Comparison of ENCODE assay signal across 1 cellular context in the genomic region with DNA sequence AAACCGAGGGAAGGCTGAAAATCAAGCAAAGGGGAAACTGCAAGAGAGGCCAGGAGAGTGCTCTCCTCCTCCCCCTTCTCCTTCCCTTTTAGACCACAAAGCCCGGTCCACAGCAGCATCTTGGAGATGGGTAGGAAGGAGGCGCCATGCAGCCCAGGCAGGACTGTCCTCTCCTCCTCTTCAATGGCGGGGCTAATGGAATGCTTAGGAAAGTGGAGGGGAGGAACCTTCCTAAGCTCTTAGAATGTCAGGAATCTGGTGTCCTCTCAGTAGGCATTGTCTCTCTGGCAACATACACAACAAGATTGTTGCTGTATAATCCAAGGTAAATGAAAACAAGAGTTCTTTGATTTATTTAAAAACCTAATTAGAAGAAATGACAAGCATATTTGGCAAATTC.
TF ChIP-seq lines count a peak whose summit lies in the region.

No MANE protein-coding gene starts in this region.

TF ChIP-seq in IMR-90, 13 proteins besides CTCF, POLR2A, EP300 and RAD21 (continued from another document):
- TF ChIP-seq CHD1 (IDR thresholded peaks at IDR 0.05; ENCODE audit: low read depth, low read length) (no peak), RCOR1 (IDR thresholded peaks at IDR 0.05; ENCODE audit: insufficient replicate concordance, low read length) (no peak), SMC3 (IDR thresholded peaks at IDR 0.05; ENCODE audit: low read depth, low read length) (no peak)
- TF ChIP-seq, protein P1, sequence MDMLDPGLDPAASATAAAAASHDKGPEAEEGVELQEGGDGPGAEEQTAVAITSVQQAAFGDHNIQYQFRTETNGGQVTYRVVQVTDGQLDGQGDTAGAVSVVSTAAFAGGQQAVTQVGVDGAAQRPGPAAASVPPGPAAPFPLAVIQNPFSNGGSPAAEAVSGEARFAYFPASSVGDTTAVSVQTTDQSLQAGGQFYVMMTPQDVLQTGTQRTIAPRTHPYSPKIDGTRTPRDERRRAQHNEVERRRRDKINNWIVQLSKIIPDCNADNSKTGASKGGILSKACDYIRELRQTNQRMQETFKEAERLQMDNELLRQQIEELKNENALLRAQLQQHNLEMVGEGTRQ (IDR thresholded peaks at IDR 0.05; ENCODE audit: low read depth, low read length): no peak
TF ChIP-seq in IMR-90: peak in this region for 0.
